In the genomic region with DNA sequence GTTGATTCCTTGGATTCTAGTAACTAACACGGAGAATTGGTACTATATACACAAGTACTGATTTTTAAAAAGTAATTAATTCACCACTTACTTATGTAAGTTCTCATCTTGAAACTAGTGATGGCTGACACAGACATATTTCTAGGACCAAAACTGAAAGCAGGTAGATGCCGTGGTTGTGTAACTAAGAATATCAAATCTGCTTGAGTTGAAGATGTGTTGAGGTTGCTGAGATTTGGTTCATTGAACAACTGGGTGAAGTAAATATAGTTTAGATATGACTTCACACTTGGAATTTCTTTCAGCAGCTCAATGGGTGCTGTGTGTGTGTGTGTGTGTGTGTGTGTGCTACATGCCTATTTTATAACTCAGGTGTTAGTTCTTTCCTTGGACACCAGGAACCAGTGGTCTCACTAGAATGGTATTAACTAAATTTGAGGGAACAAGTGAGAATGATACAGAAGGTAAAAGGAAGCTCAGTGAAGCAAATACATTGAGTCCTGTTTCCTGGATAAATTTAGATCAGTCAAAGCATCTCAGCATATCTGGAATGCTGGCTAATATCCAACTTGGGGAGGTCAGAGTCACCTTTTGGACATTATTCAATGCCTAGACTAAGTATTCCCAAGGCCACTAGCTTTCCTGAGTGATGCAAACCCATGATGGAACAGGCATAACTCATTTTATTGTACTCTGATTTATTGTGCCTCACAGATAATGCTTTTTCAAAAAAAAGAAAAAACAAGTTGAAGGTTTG, we compare ENCODE assay signal across 12 cellular contexts.
DNase-seq lines count a peak whose midpoint lies in the region; ATAC-seq and TF ChIP-seq lines count a peak whose summit lies in the region.
"Had no signal": no experiment of that assay in that cellular context is flagged by ENCODE, and none has a peak within 500 bp of the region (broad histone marks: within the 10 kb centered on the region; RNA-seq: fewer than 3 reads in every experiment).

No MANE protein-coding gene starts in this region.

- intact Hi-C loops in spleen (cut with DNase I; ENCODE audit: low total_unique reads): no loop called here

- H3K4me3 Mint-ChIP-seq in stimulated activated naive CD8-positive, alpha-beta T cell treated with anti-CD3 and anti-CD28 coated beads, Interleukin-15, amount 100 ng/mL, for 72 hours: no peak overlapping the region

- peaks cover 0 to 11% (median 5%) of the 10 kb centered on the region in 6 donors for H3K4me1 ChIP-seq in spleen

- H3K9me3 Mint-ChIP-seq in stimulated activated naive CD8-positive, alpha-beta T cell treated with anti-CD3 and anti-CD28 coated beads, Interleukin-15, amount 100 ng/mL, for 72 hours: peaks cover 3 to 7% of the 10 kb centered on the region in 2 donors

- peaks cover 19% of the 10 kb centered on the region for H3K27me3 Mint-ChIP-seq in stimulated activated naive CD8-positive, alpha-beta T cell treated with anti-CD3 and anti-CD28 coated beads, Interleukin-15, amount 100 ng/mL, for 72 hours

- no peaks in the 10 kb centered on the region for H3K27me3 ChIP-seq in spleen (replicated peaks in 1 of 7)

- no peak for TF ChIP-seq CTCF in spleen (IDR thresholded peaks at IDR 0.05 in 8 of 11, conservative IDR thresholded peaks at IDR 0.05 in 3 of 11)

- 56 to 72% (median 65%) methylated on average over 2 of the region's 2 CpGs for WGBS in spleen, 5 donors

- no peak for TF ChIP-seq POLR2A in spleen (IDR thresholded peaks at IDR 0.05)

- no peak overlapping the region for H3K27ac ChIP-seq in spleen

- DNase-seq in stimulated activated naive CD8-positive, alpha-beta T cell treated with anti-CD3 and anti-CD28 coated beads, Interleukin-15, amount 100 ng/mL, for 72 hours: no peak
- no peak for DNase-seq in stimulated activated naive CD8-positive, alpha-beta T cell treated with anti-CD3 and anti-CD28 coated beads, Interleukin-15, Interleukin-2, amounts not matched to agents 100 U/mL and 50 U/mL, for 24 hours
- DNase-seq in M059J (ENCODE audit: low read depth): peak; percentile 53
- no peak for DNase-seq in anterior cingulate cortex (lab: John Stamatoyannopoulos, UW)
- DNase-seq in D341Med (ENCODE audit: low spot score): no peak
- no peak for DNase-seq in spleen
- no peak for DNase-seq in NCI-H526 (lab: John Stamatoyannopoulos, UW)
- DNase-seq: activated CD4-positive, alpha-beta T cell treated with anti-CD3 and anti-CD28 coated beads for 1 hour; effector CD8-positive, alpha-beta T cell; NCI-H1105 treated with DMSO at 0.1 percent for 48 hours; nucleus accumbens had no signal

- no peak overlapping the region for H3K4me3 ChIP-seq in spleen

- H3K36me3 ChIP-seq in spleen: no peaks in the 10 kb centered on the region

- H3K4me1 Mint-ChIP-seq in stimulated activated naive CD8-positive, alpha-beta T cell treated with anti-CD3 and anti-CD28 coated beads, Interleukin-15, amount 100 ng/mL, for 72 hours: no peaks in the 10 kb centered on the region

- no peak overlapping the region for H3K27ac Mint-ChIP-seq in stimulated activated naive CD8-positive, alpha-beta T cell treated with anti-CD3 and anti-CD28 coated beads, Interleukin-15, amount 100 ng/mL, for 72 hours

- H3K9me3 ChIP-seq in spleen: peaks cover 0 to 12% (median 4%) of the 10 kb centered on the region in 8 donors

- peak; percentile 78 for ATAC-seq in stimulated activated naive CD8-positive, alpha-beta T cell treated with anti-CD3 and anti-CD28 coated beads, Interleukin-15, amount 100 ng/mL, for 72 hours
- no peak for ATAC-seq in stimulated activated naive CD8-positive, alpha-beta T cell treated with anti-CD3 and anti-CD28 coated beads, Interleukin-15, Interleukin-2, amounts not matched to agents 100 U/mL and 50 U/mL, for 24 hours
- ATAC-seq in HG02798 (IDR thresholded peaks at IDR 0.05; ENCODE audit: poor library complexity, unreplicated experiment): peak; percentile 93
